ENCODE assay signal across 19 cellular contexts in genomic region chr12:55676707-55677106, GRCh38. TPM values are rescaled to one million over a fixed set of nuclear protein-coding genes. Genes with fewer than 3 reads are reported as not detected.
"Had no signal": no experiment of that assay in that cellular context is flagged by ENCODE, and none has a peak within 500 bp of the region (broad histone marks: within the 10 kb centered on the region; RNA-seq: fewer than 3 reads in every experiment).

No MANE protein-coding gene starts in this region.

- H3K27me3 ChIP-seq: brain microvascular endothelial cell, esophagus muscularis mucosa, right lobe of liver, transverse colon had no signal

- H3K36me3 Mint-ChIP-seq: activated naive CD8-positive, alpha-beta T cell; natural killer cell had no signal

- H3K4me3 Mint-ChIP-seq: activated naive CD8-positive, alpha-beta T cell; natural killer cell; stimulated activated naive B cell treated with anti-CD40 and anti-IgM and Interleukin-4, amounts not matched to agents 10 μg/mL and 1 μg/mL and 100 μg/mL, for 72 hours had no signal

- H3K27me3 Mint-ChIP-seq: stimulated activated naive B cell treated with anti-CD40 and anti-IgM and Interleukin-4, amounts not matched to agents 10 μg/mL and 1 μg/mL and 100 μg/mL, for 72 hours had no signal

- H3K36me3 ChIP-seq: brain microvascular endothelial cell, esophagus muscularis mucosa, right lobe of liver, transverse colon had no signal

- ATAC-seq: foreskin keratinocyte; mucosa of descending colon; psoas muscle; stimulated activated naive B cell treated with anti-CD40 and anti-IgM and Interleukin-4, amounts not matched to agents 10 μg/mL and 1 μg/mL and 100 μg/mL, for 72 hours had no signal

- H3K9me3 ChIP-seq: esophagus muscularis mucosa, mucosa of descending colon, psoas muscle, right lobe of liver, transverse colon had no signal

- H3K4me3 ChIP-seq: dorsolateral prefrontal cortex, esophagus muscularis mucosa, lung, mucosa of descending colon, psoas muscle, right lobe of liver, transverse colon had no signal

- H3K9me3 Mint-ChIP-seq: natural killer cell; stimulated activated naive B cell treated with anti-CD40 and anti-IgM and Interleukin-4, amounts not matched to agents 10 μg/mL and 1 μg/mL and 100 μg/mL, for 72 hours had no signal

- H3K4me1 ChIP-seq: foreskin keratinocyte, psoas muscle, right lobe of liver had no signal

- H3K27ac Mint-ChIP-seq: activated naive CD8-positive, alpha-beta T cell; natural killer cell; stimulated activated naive B cell treated with anti-CD40 and anti-IgM and Interleukin-4, amounts not matched to agents 10 μg/mL and 1 μg/mL and 100 μg/mL, for 72 hours had no signal

- DNase-seq: activated CD4-positive, alpha-beta T cell treated with anti-CD3 and anti-CD28 coated beads, Interleukin-2, amount 50 U/mL, for 1 hour; activated T-cell treated with anti-CD3 and anti-CD28 coated beads, Interleukin-2, amount 50 U/mL, for 1 hour; brain microvascular endothelial cell; dorsolateral prefrontal cortex; foreskin keratinocyte; left cardiac atrium; mucosa of descending colon; natural killer cell; occipital lobe; stimulated activated CD4-positive, alpha-beta T cell treated with anti-CD3 and anti-CD28 coated beads, Interleukin-2, amount 100 ng/mL, for 24 hours; stimulated activated naive B cell treated with anti-CD40 and anti-IgM and Interleukin-4, amounts not matched to agents 10 μg/mL and 1 μg/mL and 100 μg/mL, for 72 hours; transverse colon had no signal

- H3K27ac ChIP-seq: brain microvascular endothelial cell, esophagus muscularis mucosa, foreskin keratinocyte, psoas muscle had no signal

RNA-seq across cellular contexts. Expression of gene OR10P1, which starts 40.0 kb away (rescaled TPM):
- total RNA-seq: cerebellum, dorsolateral prefrontal cortex, esophagus muscularis mucosa, foreskin keratinocyte, lung, mucosa of descending colon, natural killer cell, occipital lobe, psoas muscle, right lobe of liver, subcutaneous adipose tissue, transverse colon had no signal
- polyA plus RNA-seq: foreskin keratinocyte, lung, psoas muscle had no signal
